24 cellular contexts compared by ENCODE assay signal in genomic region chr12:104636496-104636895, GRCh38.
DNase-seq lines count a peak whose midpoint lies in the region; ATAC-seq, FAIRE-seq and TF ChIP-seq lines count a peak whose summit lies in the region.
"Had no signal": no experiment of that assay in that cellular context is flagged by ENCODE, and none has a peak within 500 bp of the region (broad histone marks: within the 10 kb centered on the region; RNA-seq: fewer than 3 reads in every experiment).

No MANE protein-coding gene starts in this region.

- peak; percentile 15 for FAIRE-seq in K562 (lab: Jason Lieb, UNC)
- FAIRE-seq: D721Med, GM18507 had no signal

- in situ Hi-C loops in K562 (cut with MboI): no loop called here

- H2AFZ ChIP-seq in K562 (ENCODE audit: low read depth, low read length) (no peak overlapping the region), MM.1S (ENCODE audit: low read length) (no peak overlapping the region)
- H2AFZ ChIP-seq: GM23338 had no signal

- no peaks in the 10 kb centered on the region for H4K20me1 ChIP-seq in K562 (replicated peaks; ENCODE audit: control insufficient read depth, insufficient read depth, low read length)
- H4K20me1 ChIP-seq in MM.1S (ENCODE audit: insufficient read depth, low read length): no peaks in the 10 kb centered on the region

- 84% methylated on average over 2 of the region's 2 CpGs for WGBS in K562 (ENCODE audit: insufficient coverage, low coverage, missing lambda C conversion rate)

- ATAC-seq in natural killer cell treated with Interleukin-12 subunit alpha and Interleukin-12 subunit beta and Interleukin-15 and Interleukin-18, amount 100 ng/mL, for 72 hours: no peak
- no peak for ATAC-seq in natural killer cell
- no peak for ATAC-seq in K562
- ATAC-seq in GM18498 (IDR thresholded peaks at IDR 0.05; ENCODE audit: unreplicated experiment): no peak
- ATAC-seq: GM23338 had no signal

- no peak overlapping the region for H3K4me3 Mint-ChIP-seq in natural killer cell treated with Interleukin-12 subunit alpha and Interleukin-12 subunit beta and Interleukin-15 and Interleukin-18, amount 100 ng/mL, for 72 hours
- no peak overlapping the region for H3K4me3 Mint-ChIP-seq in natural killer cell
- H3K4me3 Mint-ChIP-seq: CD4-positive, alpha-beta T cell; GM23338 had no signal

- no peak for TF ChIP-seq POLR2A in K562 (conservative IDR thresholded peaks at IDR 0.05)

- H3F3A ChIP-seq in MM.1S (ENCODE audit: insufficient read depth, low read length): no peaks in the 10 kb centered on the region

- H3K4me2 ChIP-seq in K562 (ENCODE audit: insufficient read depth, low read length) (no peak overlapping the region), MM.1S (ENCODE audit: low read depth, low read length) (no peak overlapping the region)
- H3K4me2 ChIP-seq: BLaER1, GM23338, KMS-11 had no signal

- no peak for TF ChIP-seq CTCF in natural killer cell (IDR thresholded peaks at IDR 0.05)
- TF ChIP-seq CTCF in K562 (IDR thresholded peaks at IDR 0.05 in 2 of 3, conservative IDR thresholded peaks at IDR 0.05 in 1 of 3; ENCODE audit: insufficient read depth in 2 of 3, low read depth in 1 of 3, low read length in 3 of 3): no peak
- TF ChIP-seq CTCF in neutrophil (IDR thresholded peaks at IDR 0.05): no peak
- no peak for TF ChIP-seq CTCF in MM.1S (IDR thresholded peaks at IDR 0.05; ENCODE audit: low read length)

- no peaks in the 10 kb centered on the region for H3K27me3 ChIP-seq in K562 (ENCODE audit: control insufficient read depth in 2 of 2, insufficient read depth in 2 of 2, low read length in 2 of 2)
- no peaks in the 10 kb centered on the region for H3K27me3 ChIP-seq in neutrophil
- H3K27me3 ChIP-seq in MM.1S (replicated peaks; ENCODE audit: insufficient read depth, low read length): no peaks in the 10 kb centered on the region
- H3K27me3 ChIP-seq: BLaER1, Peyer's patch had no signal

- POLR2A ChIA-PET in K562 (lab: Yijun Ruan, JAX): interaction anchor here (0.6 kb wide), 1 partner anchor 48 kb away, joined by 3 read pairs; no protein-coding TSS in a partner anchor

- peaks cover 24% of the 10 kb centered on the region for H3K36me3 Mint-ChIP-seq in natural killer cell treated with Interleukin-12 subunit alpha and Interleukin-12 subunit beta and Interleukin-15 and Interleukin-18, amount 100 ng/mL, for 72 hours
- no peaks in the 10 kb centered on the region for H3K36me3 Mint-ChIP-seq in natural killer cell

- H3K9me3 ChIP-seq in K562 (replicated peaks; ENCODE audit: control insufficient read depth, insufficient read depth, low read depth, low read length) (peaks cover 2% of the 10 kb centered on the region; the same call in 1 of the 2 replicates), neutrophil (no peaks in the 10 kb centered on the region), MM.1S (replicated peaks; ENCODE audit: insufficient read depth, low read length) (no peaks in the 10 kb centered on the region)
- H3K9me3 ChIP-seq: HAP-1, Peyer's patch had no signal

- no peak overlapping the region for H3K4me3 ChIP-seq in K562
- H3K4me3 ChIP-seq in neutrophil (ENCODE audit: low read depth in 1 of 2, low read length in 1 of 2): no peak overlapping the region
- no peak overlapping the region for H3K4me3 ChIP-seq in MM.1S (ENCODE audit: low read length)
- H3K4me3 ChIP-seq: BLaER1, GM23338, HAP-1, Peyer's patch had no signal

- no peak for TF ChIP-seq RAD21 in K562 (CRISPR knock-in tag; conservative IDR thresholded peaks at IDR 0.05 in 1 of 2, IDR thresholded peaks at IDR 0.05 in 1 of 2)

- H3K9me3 Mint-ChIP-seq in natural killer cell treated with Interleukin-12 subunit alpha and Interleukin-12 subunit beta and Interleukin-15 and Interleukin-18, amount 100 ng/mL, for 72 hours: no peaks in the 10 kb centered on the region
- no peaks in the 10 kb centered on the region for H3K9me3 Mint-ChIP-seq in natural killer cell

- peaks cover 9% of the 10 kb centered on the region; the same call in 2 of the 3 replicates for H3K36me3 ChIP-seq in K562 (ENCODE audit: control insufficient read depth, insufficient read depth, low read length)
- no peaks in the 10 kb centered on the region for H3K36me3 ChIP-seq in neutrophil
- H3K36me3 ChIP-seq in MM.1S (replicated peaks; ENCODE audit: insufficient read depth, low read length): no peaks in the 10 kb centered on the region
- H3K36me3 ChIP-seq: HAP-1, Peyer's patch had no signal

- no peak for DNase-seq in natural killer cell treated with Interleukin-12 subunit alpha and Interleukin-12 subunit beta and Interleukin-15 and Interleukin-18, amount 100 ng/mL, for 72 hours (ENCODE audit: low spot score)
- no peak for DNase-seq in natural killer cell
- DNase-seq in K562 (ENCODE audit: extremely low read depth in 1 of 4, low spot score in 3 of 4): no peak
- DNase-seq in MM.1S: no peak
- DNase-seq in NCI-H2227 (lab: John Stamatoyannopoulos, UW; ENCODE audit: unreplicated experiment): no peak
- DNase-seq: CD4-positive, alpha-beta T cell; NCI-H1048; NCI-H1417; NCI-H1694; NCI-H2081; NCI-H226; NCI-H510A; NCI-H69; Peyer's patch; SHP77 treated with DMSO at 0.1 percent for 48 hours had no signal

- no peaks in the 10 kb centered on the region for H3K9me2 ChIP-seq in MM.1S (replicated peaks; ENCODE audit: insufficient read depth, low read length)

- H3K27ac ChIP-seq in K562 (ENCODE audit: extremely low read depth, low read depth, low read length): no peak overlapping the region
- peak overlapping the region; percentile 100 for H3K27ac ChIP-seq in neutrophil
- H3K27ac ChIP-seq in MM.1S (ENCODE audit: low read length): no peak overlapping the region
- H3K27ac ChIP-seq: 22Rv1, BLaER1, KMS-11, Peyer's patch had no signal

- no TSS peak for BruUV-seq in K562 (replicated peaks; lab: Mats Ljungman, UMichigan)

- intact Hi-C loops in natural killer cell (cut with micrococcal nuclease): no loop called here
- intact Hi-C loops in K562 (cut with micrococcal nuclease): no loop called here

- TF ChIP-seq EP300 in K562 (IDR thresholded peaks at IDR 0.05; ENCODE audit: low read length): no peak

- H3K27me3 Mint-ChIP-seq in natural killer cell treated with Interleukin-12 subunit alpha and Interleukin-12 subunit beta and Interleukin-15 and Interleukin-18, amount 100 ng/mL, for 72 hours: no peaks in the 10 kb centered on the region
- no peaks in the 10 kb centered on the region for H3K27me3 Mint-ChIP-seq in natural killer cell (ENCODE audit: low read depth in 2 of 2)
- H3K27me3 Mint-ChIP-seq: CD4-positive, alpha-beta T cell had no signal

- peaks cover 4 to 9% of the 10 kb centered on the region in 2 experiments; a peak in 2 of 5 replicates for H3K4me1 ChIP-seq in K562 (replicated peaks in 1 of 2; ENCODE audit: control insufficient read depth in 2 of 2, insufficient read depth in 2 of 2, low read length in 2 of 2)
- peaks cover 34 to 44% of the 10 kb centered on the region in 2 experiments for H3K4me1 ChIP-seq in neutrophil (ENCODE audit: control insufficient read depth in 1 of 2, insufficient read depth in 1 of 2, low read depth in 1 of 2, low read length in 1 of 2)
- no peaks in the 10 kb centered on the region for H3K4me1 ChIP-seq in MM.1S (ENCODE audit: low read length)
- H3K4me1 ChIP-seq: HAP-1, Peyer's patch had no signal

- H3K9ac ChIP-seq in K562 (ENCODE audit: insufficient read depth in 1 of 2, low read depth in 2 of 2, low read length in 2 of 2) (no peak overlapping the region), MM.1S (ENCODE audit: low read length) (no peak overlapping the region)
- H3K9ac ChIP-seq: BLaER1, KMS-11 had no signal

- CTCF ChIA-PET in K562 (lab: Yijun Ruan, JAX; ENCODE audit: low intra/inter-chr PET ratio): interaction anchor here (0.5 kb wide), 1 partner anchor 115 kb away, joined by 3 read pairs; no protein-coding TSS in a partner anchor

- H3K27ac Mint-ChIP-seq in natural killer cell treated with Interleukin-12 subunit alpha and Interleukin-12 subunit beta and Interleukin-15 and Interleukin-18, amount 100 ng/mL, for 72 hours: peak overlapping the region; percentile 45 to 58
- peak overlapping the region in 1 of 2 donors; percentile 66 for H3K27ac Mint-ChIP-seq in natural killer cell
- H3K27ac Mint-ChIP-seq: CD4-positive, alpha-beta T cell; GM23338 had no signal

- no peaks in the 10 kb centered on the region for H3K9me1 ChIP-seq in K562 (ENCODE audit: control insufficient read depth, insufficient read depth, low read length)

- peaks cover 71 to 75% of the 10 kb centered on the region in 2 donors for H3K4me1 Mint-ChIP-seq in natural killer cell treated with Interleukin-12 subunit alpha and Interleukin-12 subunit beta and Interleukin-15 and Interleukin-18, amount 100 ng/mL, for 72 hours (ENCODE audit: low read depth in 2 of 2)
- peaks cover 80 to 87% of the 10 kb centered on the region in 2 donors for H3K4me1 Mint-ChIP-seq in natural killer cell

- H3K79me2 ChIP-seq in K562 (ENCODE audit: control insufficient read depth, insufficient read depth, low read length) (peaks cover 31% of the 10 kb centered on the region), MM.1S (ENCODE audit: low read length) (0 out of 2 replicates have a peak, but pooled peaks cover 4% of the 10 kb centered on the region)

TF ChIP-seq in K562, 482 proteins besides CTCF, POLR2A, EP300 and RAD21 (continues in another document):
- TF ChIP-seq ZNF449 (CRISPR knock-in tag; IDR thresholded peaks at IDR 0.05) (no peak), RBM25 (IDR thresholded peaks at IDR 0.05; ENCODE audit: low read depth, low read length, severe bottlenecking) (peak; percentile 98), ZFP36 (IDR thresholded peaks at IDR 0.05; ENCODE audit: low read depth, low read length, partially characterized antibody) (peak; percentile 85), BCOR (IDR thresholded peaks at IDR 0.05) (peak; percentile 90), ADNP (tag; IDR thresholded peaks at IDR 0.05) (peak; percentile 82), KDM1A (IDR thresholded peaks at IDR 0.05) (peak; percentile 61 to 79), SMARCA5 (IDR thresholded peaks at IDR 0.05) (peak; percentile 84), HDAC2 (IDR thresholded peaks at IDR 0.05) (0 out of 2 replicates have a peak, but pooled peaks have one; percentile 37), RCOR1 (IDR thresholded peaks at IDR 0.05; ENCODE audit: borderline replicate concordance in 1 of 2, low read depth in 2 of 2, low read length in 2 of 2) (0 out of 4 replicates have a peak, but pooled peaks of 1 of the 2 experiments have one; percentile 17), MAZ (CRISPR knock-in tag; conservative IDR thresholded peaks at IDR 0.05 in 1 of 2, IDR thresholded peaks at IDR 0.05 in 1 of 2) (no peak)
